8 cellular contexts compared by ENCODE assay signal in genomic region chr7:114081606-114082425, GRCh38.
DNase-seq lines count a peak whose midpoint lies in the region; FAIRE-seq and TF ChIP-seq lines count a peak whose summit lies in the region.

No MANE protein-coding gene starts in this region.

- H3K27ac ChIP-seq in SK-N-MC: peak overlapping the region; percentile 81

- H3K27me3 Mint-ChIP-seq in activated naive CD8-positive, alpha-beta T cell treated with anti-CD3 and anti-CD28 coated beads for 36 hours: peaks cover 78% of the 10 kb centered on the region

- H3K4me3 ChIP-seq in LNCaP clone FGC (ENCODE audit: low read depth, low read length) (no peak overlapping the region), SK-N-MC (peak overlapping the region; percentile 48), fibroblast of the aortic adventitia (ENCODE audit: low read depth, low read length) (no peak overlapping the region)

- peak; percentile 40 for DNase-seq in EL
- DNase-seq in LNCaP clone FGC (ENCODE audit: low read depth): no peak
- DNase-seq in SK-N-MC (ENCODE audit: low read depth, low spot score): peak; percentile 88
- DNase-seq in fibroblast of the aortic adventitia (ENCODE audit: low read depth): peak; percentile 88
- DNase-seq in retina: peak; percentile 62
- DNase-seq in stimulated activated CD4-positive, alpha-beta T cell treated with anti-CD3 and anti-CD28 coated beads, Interleukin-2, amount 100 ng/mL, for 24 hours: no peak
- no peak for DNase-seq in GM19239 (ENCODE audit: insufficient read length, low spot score)
- DNase-seq in activated naive CD8-positive, alpha-beta T cell treated with anti-CD3 and anti-CD28 coated beads for 36 hours: no peak

- H3K36me3 ChIP-seq in SK-N-MC (ENCODE audit: insufficient read depth, low read length): no peaks in the 10 kb centered on the region

- no peaks in the 10 kb centered on the region for H3K9me3 ChIP-seq in SK-N-MC (ENCODE audit: low read depth, low read length)

- H3K4me3 Mint-ChIP-seq in activated naive CD8-positive, alpha-beta T cell treated with anti-CD3 and anti-CD28 coated beads for 36 hours: no peak overlapping the region

- no peak overlapping the region for H3K27ac Mint-ChIP-seq in activated naive CD8-positive, alpha-beta T cell treated with anti-CD3 and anti-CD28 coated beads for 36 hours

- FAIRE-seq in GM19239 (lab: Jason Lieb, UNC): no peak

- no peaks in the 10 kb centered on the region for H3K9me3 Mint-ChIP-seq in activated naive CD8-positive, alpha-beta T cell treated with anti-CD3 and anti-CD28 coated beads for 36 hours

- peaks cover 31% of the 10 kb centered on the region for H3K4me1 Mint-ChIP-seq in activated naive CD8-positive, alpha-beta T cell treated with anti-CD3 and anti-CD28 coated beads for 36 hours

- peak overlapping the region; percentile 47 for H3K9ac ChIP-seq in SK-N-MC (ENCODE audit: insufficient read length)

- TF ChIP-seq CTCF in LNCaP clone FGC (IDR thresholded peaks at IDR 0.05; ENCODE audit: control insufficient read depth, extremely low read depth, insufficient read depth) (peak; percentile 64), fibroblast of the aortic adventitia (IDR thresholded peaks at IDR 0.05; ENCODE audit: insufficient read depth, low read length) (peak; percentile 63)

- H3K36me3 Mint-ChIP-seq in activated naive CD8-positive, alpha-beta T cell treated with anti-CD3 and anti-CD28 coated beads for 36 hours: no peaks in the 10 kb centered on the region

Comparison
In these comparisons a context has a peak if more than half of its experiments do, and no peak if none do; other contexts are left out.
1. DNase-seq: peak in EL (single experiment), SK-N-MC (single experiment), fibroblast of the aortic adventitia (single experiment) and retina (single experiment); none in LNCaP clone FGC (single experiment), stimulated activated CD4-positive, alpha-beta T cell treated with anti-CD3 and anti-CD28 coated beads, Interleukin-2, amount 100 ng/mL, for 24 hours (0 of 2), GM19239 (single experiment) and activated naive CD8-positive, alpha-beta T cell treated with anti-CD3 and anti-CD28 coated beads for 36 hours (single experiment).